ENCODE assay signal across 8 cellular contexts in the genomic region with DNA sequence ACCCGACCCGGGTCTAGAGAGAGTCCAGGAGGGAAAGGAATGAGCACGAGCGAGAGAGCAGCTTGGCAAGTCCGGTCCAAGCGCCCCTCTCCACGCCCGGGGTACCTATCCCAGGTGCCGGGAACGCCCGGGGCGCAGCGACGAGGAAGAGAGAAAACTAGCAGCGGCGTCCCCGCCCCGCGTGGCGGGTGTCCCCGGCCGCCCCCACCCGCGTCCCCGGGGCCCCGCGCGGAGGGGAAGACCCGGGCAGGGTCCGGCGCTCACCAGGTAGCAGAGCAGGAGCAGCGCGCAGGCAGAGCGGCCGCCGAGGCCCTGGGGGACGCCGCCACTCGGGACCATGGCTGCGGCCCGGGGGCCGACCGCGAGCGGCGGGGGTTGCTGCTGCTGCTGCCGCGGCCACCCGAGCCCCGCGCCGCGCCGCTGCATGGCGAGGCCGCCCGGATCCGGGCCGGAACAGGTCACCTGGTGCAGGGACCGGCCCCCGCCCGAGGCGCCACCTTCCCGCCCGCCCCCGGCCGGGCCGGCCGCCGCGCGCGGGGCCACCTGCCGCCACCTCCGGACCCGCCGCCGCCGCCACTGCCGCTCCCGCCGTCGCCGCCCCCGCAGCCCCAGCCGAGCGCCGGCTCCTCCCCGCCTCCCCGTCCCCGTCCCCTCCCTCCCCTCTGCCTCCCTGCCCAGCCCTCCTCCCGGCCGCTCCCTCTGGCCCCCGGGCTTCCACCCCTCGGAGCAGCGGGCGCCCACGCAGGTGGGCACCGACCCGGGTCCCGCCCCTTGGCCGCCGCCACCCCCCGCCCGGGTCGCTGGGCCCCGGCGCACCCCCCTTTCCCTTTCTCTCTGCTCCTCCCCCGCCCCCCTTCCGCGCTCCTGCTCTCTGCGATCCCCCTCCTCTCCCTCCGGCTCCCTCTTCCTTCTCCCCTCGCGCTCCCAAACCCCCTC. TPM values are rescaled to one million over a fixed set of nuclear protein-coding genes. Genes with fewer than 3 reads are reported as not detected.
DNase-seq lines count a peak whose midpoint lies in the region; ATAC-seq and TF ChIP-seq lines count a peak whose summit lies in the region.

A gene (minus strand): TSS at position 578 of the 936 bp plus-strand sequence. CDS start 152 bp downstream, at position 426.

- BruUV-seq in PC-9 (replicated peaks; lab: Mats Ljungman, UMichigan), result no TSS peak

- peaks cover 21% of the 10 kb centered on the region for H3K4me1 ChIP-seq in PC-9 (replicated peaks; ENCODE audit: insufficient read depth)
- H3K4me1 ChIP-seq in trophoblast cell (ENCODE audit: control insufficient read depth in 1 of 2, insufficient read depth in 2 of 2, low read length in 2 of 2), result peaks cover 5 to 10% of the 10 kb centered on the region in 2 experiments

- H2BK5ac ChIP-seq in trophoblast cell (ENCODE audit: low read depth, low read length, poor library complexity), result no peak within 1 kb of the TSS

- ATAC-seq in HG02571 (IDR thresholded peaks at IDR 0.05; ENCODE audit: unreplicated experiment), result peak; percentile 50

- no peak within 1 kb of the TSS for H3K4ac ChIP-seq in trophoblast cell (ENCODE audit: low read depth, low read length)

- no peaks in the 10 kb centered on the region for H3K79me1 ChIP-seq in trophoblast cell (ENCODE audit: low read length)

- no peaks in the 10 kb centered on the region for H4K20me1 ChIP-seq in PC-9 (ENCODE audit: insufficient read depth)

- H3K79me2 ChIP-seq in PC-9 (ENCODE audit: low read depth) (peaks cover 25% of the 10 kb centered on the region), trophoblast cell (ENCODE audit: control insufficient read depth, insufficient read depth, low read length, poor library complexity) (no peaks in the 10 kb centered on the region)

- TF ChIP-seq CTCF in GM12865 (IDR thresholded peaks at IDR 0.05; ENCODE audit: insufficient read depth, low read depth, low read length, missing control alignments), result no peak
- no peak for TF ChIP-seq CTCF in PC-9 (conservative IDR thresholded peaks at IDR 0.05)

- no peak within 1 kb of the TSS for H4K8ac ChIP-seq in trophoblast cell (ENCODE audit: low read depth, low read length)

- H3K27me3 ChIP-seq in PC-9 (ENCODE audit: insufficient read depth, low read depth) (no peaks in the 10 kb centered on the region), trophoblast cell (ENCODE audit: insufficient read depth, low read length) (peaks cover 3% of the 10 kb centered on the region)

- no peak within 1 kb of the TSS for H2AK5ac ChIP-seq in trophoblast cell (ENCODE audit: low read length)

- H3K4me3 ChIP-seq in GM12865 (ENCODE audit: low read depth, low read length) (peak within 1 kb of the TSS; percentile 42), PC-9 (peak within 1 kb of the TSS; percentile 86), trophoblast cell (ENCODE audit: low read depth, low read length) (peak within 1 kb of the TSS; percentile 75)

- no CpG with 5 or more reads among the region's 115 CpGs for WGBS in trophoblast cell (ENCODE audit: extremely low coverage, insufficient coverage, insufficient read length)

- POLR2A ChIA-PET in PC-9 (lab: Charles Lee; ENCODE audit: unreplicated experiment), result no interaction called here

- no peak within 1 kb of the TSS for H4K91ac ChIP-seq in trophoblast cell (ENCODE audit: low read depth, low read length)

- H3K9ac ChIP-seq in trophoblast cell (ENCODE audit: low read length), result peak within 1 kb of the TSS; percentile 3

- H3K9me3 ChIP-seq in PC-9 (ENCODE audit: insufficient read depth, low read depth) (no peaks in the 10 kb centered on the region), trophoblast cell (ENCODE audit: insufficient read depth, low read depth, low read length) (no peaks in the 10 kb centered on the region)

- no peak within 1 kb of the TSS for H3K14ac ChIP-seq in trophoblast cell (ENCODE audit: low read length)

- H3K9me2 ChIP-seq in PC-9 (ENCODE audit: insufficient read depth), result no peaks in the 10 kb centered on the region

- H2BK12ac ChIP-seq in trophoblast cell (ENCODE audit: low read length), result no peak within 1 kb of the TSS

- no peak within 1 kb of the TSS for H4K12ac ChIP-seq in trophoblast cell (ENCODE audit: low read depth, low read length)

- H3K36me3 ChIP-seq in PC-9 (ENCODE audit: low read depth), result no peaks in the 10 kb centered on the region
- H3K36me3 ChIP-seq in trophoblast cell (ENCODE audit: control insufficient read depth in 1 of 2, insufficient read depth in 2 of 2, low read length in 2 of 2), result no peaks in the 10 kb centered on the region

- DNase-seq in GM12865 (ENCODE audit: low read depth) (no peak), PC-9 (peak in 1 of 2 experiments; percentile 69), germinal center (ENCODE audit: low spot score) (peak; percentile 85), trophoblast cell (peak; percentile 24 to 69), SKM-1 (lab: John Stamatoyannopoulos, UW; ENCODE audit: unreplicated experiment) (no peak), GOT3 (lab: John Stamatoyannopoulos, UW) (no peak)
- DNase-seq in activated naive CD4-positive, alpha-beta T cell (lab: John Stamatoyannopoulos, UW), result peak in 3 of 4 experiments; percentile 5 to 41 (median 21)

- CTCF ChIA-PET in PC-9 (lab: Charles Lee), result interaction anchor here (0.6 kb wide), 1 partner anchor 930 kb away, joined by 3 read pairs; no protein-coding TSS in a partner anchor

- peaks cover 16% of the 10 kb centered on the region; the same call in 1 of the 2 replicates for H3F3A ChIP-seq in PC-9 (ENCODE audit: insufficient read depth, low read depth)

- H3K18ac ChIP-seq in trophoblast cell (ENCODE audit: low read length), result no peak within 1 kb of the TSS

- H3K23ac ChIP-seq in trophoblast cell (ENCODE audit: low read length), result no peak within 1 kb of the TSS

- H3K4me2 ChIP-seq in PC-9 (peak within 1 kb of the TSS; percentile 89), trophoblast cell (ENCODE audit: low read length) (peak within 1 kb of the TSS; percentile 95)

- H2AFZ ChIP-seq in PC-9 (peak within 1 kb of the TSS; percentile 81), trophoblast cell (ENCODE audit: insufficient read depth, low read length, poor library complexity) (peak within 1 kb of the TSS; percentile 59)

- peak within 1 kb of the TSS; percentile 72 for H3K27ac ChIP-seq in PC-9
- H3K27ac ChIP-seq in trophoblast cell (ENCODE audit: low read depth, low read length), result no peak within 1 kb of the TSS

- no peak within 1 kb of the TSS for H2BK120ac ChIP-seq in trophoblast cell (ENCODE audit: insufficient read depth, low read length, poor library complexity)

- intact Hi-C loops in PC-9 (cut with micrococcal nuclease; ENCODE audit: unreplicated experiment), result no loop called here

RNA-seq across cellular contexts. Expression of the gene that starts here (rescaled TPM):
- 78.4 and 79.2 TPM in 2 replicates for total RNA-seq in PC-9 (2021)
- 18.8 and 19.1 TPM in 2 replicates for polyA plus RNA-seq in trophoblast cell (2013)

Comparison
In these comparisons a context has a peak if more than half of its experiments do, and no peak if none do; other contexts are left out.
1. DNase-seq: peak in activated naive CD4-positive, alpha-beta T cell (3 of 4), germinal center (single experiment) and trophoblast cell (2 of 2); none in GM12865 (single experiment), SKM-1 (single experiment) and GOT3 (single experiment).
2. Peak in every context shown above with its lines, with median percentiles within 50 percentile points of each other: H3K4me3 ChIP-seq.